In the genomic region with DNA sequence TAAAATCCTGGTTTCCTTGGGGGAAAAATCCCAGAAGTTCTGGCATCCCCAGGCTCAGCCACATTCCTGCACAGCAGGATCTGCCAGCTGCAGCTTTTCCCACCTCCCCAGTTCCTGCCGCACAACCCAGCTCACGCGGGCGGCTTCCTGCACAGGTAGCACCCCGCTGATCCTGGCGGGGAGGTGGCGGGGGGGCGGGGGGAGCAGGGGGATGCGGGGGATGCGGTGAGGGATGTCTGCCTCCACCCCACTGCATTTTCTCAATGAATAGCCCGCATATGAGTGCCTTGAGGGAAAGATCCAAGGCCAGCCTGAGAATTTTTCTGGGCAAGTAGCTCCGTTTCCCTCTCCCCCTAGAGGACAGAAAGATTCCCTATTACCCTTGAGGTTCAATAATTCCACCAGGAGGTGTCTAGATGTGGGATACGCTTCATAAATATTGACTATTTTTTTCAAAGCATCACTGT, we compare ENCODE assay signal across 11 cellular contexts. TPM values are rescaled to one million over a fixed set of nuclear protein-coding genes. Genes with fewer than 3 reads are reported as not detected.
DNase-seq lines count a peak whose midpoint lies in the region; ATAC-seq, FAIRE-seq and TF ChIP-seq lines count a peak whose summit lies in the region.
"Had no signal": no experiment of that assay in that cellular context is flagged by ENCODE, and none has a peak within 500 bp of the region (broad histone marks: within the 10 kb centered on the region; RNA-seq: fewer than 3 reads in every experiment).

No MANE protein-coding gene starts in this region.

- no peaks in the 10 kb centered on the region for H3K9me3 ChIP-seq in gastroesophageal sphincter
- H3K9me3 ChIP-seq in sigmoid colon = no peaks in the 10 kb centered on the region

- TF ChIP-seq CTCF in gastroesophageal sphincter (IDR thresholded peaks at IDR 0.05) = no peak
- TF ChIP-seq CTCF in sigmoid colon (IDR thresholded peaks at IDR 0.05) = no peak

- H3K4me1 Mint-ChIP-seq in activated CD4-positive, alpha-beta T cell treated with anti-CD3 and anti-CD28 coated beads, Interleukin-2, amount 10 ng/mL, durations not matched to agents 7 days and 5 days = no peaks in the 10 kb centered on the region

- H3K36me3 ChIP-seq in gastroesophageal sphincter (peaks cover 0 to 64% of the 10 kb centered on the region in 2 donors), sigmoid colon (peaks cover 0 to 22% (median 11%) of the 10 kb centered on the region in 4 donors)

- FAIRE-seq in RCC 7860 (lab: Jason Lieb, UNC) = no peak

- POLR2A ChIA-PET in activated CD4-positive, alpha-beta T cell treated with anti-CD3 and anti-CD28 coated beads, Interleukin-2, amount 10 ng/mL, durations not matched to agents 7 days and 5 days (lab: Charles Lee) = no interaction called here

- H3K4me1 ChIP-seq in gastroesophageal sphincter = peaks cover 0 to 34% (median 0%) of the 10 kb centered on the region in 3 donors
- H3K4me1 ChIP-seq in sigmoid colon = peaks cover 0 to 22% (median 12%) of the 10 kb centered on the region in 4 donors

- TF ChIP-seq EP300 in gastroesophageal sphincter (IDR thresholded peaks at IDR 0.05) (no peak), sigmoid colon (IDR thresholded peaks at IDR 0.05) (no peak)

- no peaks in the 10 kb centered on the region for H3K27me3 ChIP-seq in gastroesophageal sphincter
- no peaks in the 10 kb centered on the region for H3K27me3 ChIP-seq in sigmoid colon

- no peak overlapping the region for H3K27ac Mint-ChIP-seq in activated CD4-positive, alpha-beta T cell treated with anti-CD3 and anti-CD28 coated beads, Interleukin-2, amount 10 ng/mL, durations not matched to agents 7 days and 5 days
- H3K27ac Mint-ChIP-seq: activated CD8-positive, alpha-beta T cell treated with anti-CD3 and anti-CD28 coated beads for 36 hours had no signal

- intact Hi-C loops in sigmoid colon (cut with DNase I) = no loop called here

- CTCF ChIA-PET in activated CD4-positive, alpha-beta T cell treated with anti-CD3 and anti-CD28 coated beads, Interleukin-2, amount 10 ng/mL, durations not matched to agents 7 days and 5 days (lab: Charles Lee) = interaction anchor here (1.1 to 1.8 kb wide), 2 partner anchors 16 to 26 kb away, joined by 3 to 4 read pairs; no protein-coding TSS in a partner anchor

- peak overlapping the region in 3 of 4 donors; percentile 53 to 72 (median 62) for H3K27ac ChIP-seq in gastroesophageal sphincter
- peak overlapping the region in 3 of 4 donors; percentile 63 to 69 (median 63) for H3K27ac ChIP-seq in sigmoid colon

- WGBS in gastroesophageal sphincter (ENCODE audit: low coverage in 1 of 2), 2 donors = 50 to 60% methylated on average over 2 of the region's 13 CpGs
- 15 to 20% methylated on average over 13 of the region's 13 CpGs for WGBS in sigmoid colon, 2 donors

- H3K9me3 Mint-ChIP-seq in activated CD4-positive, alpha-beta T cell treated with anti-CD3 and anti-CD28 coated beads, Interleukin-2, amount 10 ng/mL, durations not matched to agents 7 days and 5 days = no peaks in the 10 kb centered on the region
- H3K9me3 Mint-ChIP-seq: activated CD8-positive, alpha-beta T cell treated with anti-CD3 and anti-CD28 coated beads for 36 hours had no signal

- TF ChIP-seq POLR2A in gastroesophageal sphincter (IDR thresholded peaks at IDR 0.05) (no peak), sigmoid colon (IDR thresholded peaks at IDR 0.05) (no peak)

- DNase-seq in EH (ENCODE audit: low read depth) = peak; percentile 31
- DNase-seq in RCC 7860 (ENCODE audit: low spot score) = peak; percentile 61
- peak; percentile 66 for DNase-seq in sigmoid colon
- no peak for DNase-seq in activated naive CD4-positive, alpha-beta T cell treated with anti-CD3 and anti-CD28 coated beads, Interleukin-2, amount 50 U/mL, for 16 hours
- DNase-seq in activated gamma-delta T cell (lab: John Stamatoyannopoulos, UW) = no peak
- no peak for DNase-seq in NCI-H526 (lab: John Stamatoyannopoulos, UW)
- DNase-seq in activated CD4-positive, alpha-beta T cell treated with anti-CD3 and anti-CD28 coated beads, Interleukin-2, amount 10 ng/mL, durations not matched to agents 7 days and 5 days = no peak
- DNase-seq: activated CD8-positive, alpha-beta T cell treated with anti-CD3 and anti-CD28 coated beads for 36 hours; NCI-H1694 treated with DMSO at 0.1 percent for 48 hours; stimulated activated CD4-positive, alpha-beta T cell treated with anti-CD3 and anti-CD28 coated beads, Interleukin-4, amount 100 ng/mL, for 1 hour had no signal

- H3K4me3 Mint-ChIP-seq in activated CD4-positive, alpha-beta T cell treated with anti-CD3 and anti-CD28 coated beads, Interleukin-2, amount 10 ng/mL, durations not matched to agents 7 days and 5 days = no peak overlapping the region
- H3K4me3 Mint-ChIP-seq: activated CD8-positive, alpha-beta T cell treated with anti-CD3 and anti-CD28 coated beads for 36 hours had no signal

- no peak overlapping the region for H3K4me3 ChIP-seq in gastroesophageal sphincter
- H3K4me3 ChIP-seq in sigmoid colon = no peak overlapping the region

- H3K27me3 Mint-ChIP-seq in activated CD4-positive, alpha-beta T cell treated with anti-CD3 and anti-CD28 coated beads, Interleukin-2, amount 10 ng/mL, durations not matched to agents 7 days and 5 days = peaks cover 8% of the 10 kb centered on the region

- no peaks in the 10 kb centered on the region for H3K36me3 Mint-ChIP-seq in activated CD4-positive, alpha-beta T cell treated with anti-CD3 and anti-CD28 coated beads, Interleukin-2, amount 10 ng/mL, durations not matched to agents 7 days and 5 days (ENCODE audit: low read depth)

- ATAC-seq in gastroesophageal sphincter = no peak
- ATAC-seq: activated CD8-positive, alpha-beta T cell treated with anti-CD3 and anti-CD28 coated beads for 36 hours had no signal

RNA-seq across cellular contexts. Expression of a gene that starts 21.1 kb away (rescaled TPM):
- total RNA-seq in gastroesophageal sphincter = 10 to 100 TPM; 28.7 to 94.1 (median 34.1) TPM
- total RNA-seq in sigmoid colon = 10 to 100 TPM; 16.1 to 42.7 (median 21.7) TPM
- polyA plus RNA-seq in sigmoid colon = 1 to 10 TPM; 1.2 to 6.6 (median 3.6) TPM
- total RNA-seq in activated CD4-positive, alpha-beta T cell treated with anti-CD3 and anti-CD28 coated beads, Interleukin-2, amount 10 ng/mL, durations not matched to agents 7 days and 5 days = under 1 TPM in 1 of 2 experiments, not detected in 1; 0.12 TPM
- total RNA-seq: activated CD8-positive, alpha-beta T cell treated with anti-CD3 and anti-CD28 coated beads for 36 hours had no signal

RNA-seq across cellular contexts. Expression of a gene that starts 40.2 kb away (rescaled TPM):
- total RNA-seq in gastroesophageal sphincter = 10 to 100 TPM; 25.7 to 43.7 (median 35.7) TPM
- total RNA-seq in sigmoid colon = 10 to 100 TPM; 39.5 to 45.7 (median 41.4) TPM
- polyA plus RNA-seq in sigmoid colon = 10 to 100 TPM; 20.5 to 31.2 (median 27.3) TPM
- total RNA-seq in activated CD4-positive, alpha-beta T cell treated with anti-CD3 and anti-CD28 coated beads, Interleukin-2, amount 10 ng/mL, durations not matched to agents 7 days and 5 days = 10 to 100 TPM; 39.6 to 47.6 TPM

Comparison
In these comparisons a context has a peak if more than half of its experiments do, and no peak if none do; other contexts are left out.
1. DNase-seq: peak in EH (single experiment), RCC 7860 (single experiment) and sigmoid colon (single experiment); none in activated naive CD4-positive, alpha-beta T cell treated with anti-CD3 and anti-CD28 coated beads, Interleukin-2, amount 50 U/mL, for 16 hours (single experiment), activated gamma-delta T cell (single experiment), NCI-H526 (0 of 2) and activated CD4-positive, alpha-beta T cell treated with anti-CD3 and anti-CD28 coated beads, Interleukin-2, amount 10 ng/mL, durations not matched to agents 7 days and 5 days (single experiment).
2. RNA of a gene that starts 21.1 kb away (total RNA-seq): 28.7 to 94.1 TPM in gastroesophageal sphincter and 16.1 to 42.7 TPM in sigmoid colon; 0.12 TPM in activated CD4-positive, alpha-beta T cell treated with anti-CD3 and anti-CD28 coated beads, Interleukin-2, amount 10 ng/mL, durations not matched to agents 7 days and 5 days; every median in the first group is over 10 times any median in the second.